ENCODE assay signal across 9 cellular contexts in the genomic region with DNA sequence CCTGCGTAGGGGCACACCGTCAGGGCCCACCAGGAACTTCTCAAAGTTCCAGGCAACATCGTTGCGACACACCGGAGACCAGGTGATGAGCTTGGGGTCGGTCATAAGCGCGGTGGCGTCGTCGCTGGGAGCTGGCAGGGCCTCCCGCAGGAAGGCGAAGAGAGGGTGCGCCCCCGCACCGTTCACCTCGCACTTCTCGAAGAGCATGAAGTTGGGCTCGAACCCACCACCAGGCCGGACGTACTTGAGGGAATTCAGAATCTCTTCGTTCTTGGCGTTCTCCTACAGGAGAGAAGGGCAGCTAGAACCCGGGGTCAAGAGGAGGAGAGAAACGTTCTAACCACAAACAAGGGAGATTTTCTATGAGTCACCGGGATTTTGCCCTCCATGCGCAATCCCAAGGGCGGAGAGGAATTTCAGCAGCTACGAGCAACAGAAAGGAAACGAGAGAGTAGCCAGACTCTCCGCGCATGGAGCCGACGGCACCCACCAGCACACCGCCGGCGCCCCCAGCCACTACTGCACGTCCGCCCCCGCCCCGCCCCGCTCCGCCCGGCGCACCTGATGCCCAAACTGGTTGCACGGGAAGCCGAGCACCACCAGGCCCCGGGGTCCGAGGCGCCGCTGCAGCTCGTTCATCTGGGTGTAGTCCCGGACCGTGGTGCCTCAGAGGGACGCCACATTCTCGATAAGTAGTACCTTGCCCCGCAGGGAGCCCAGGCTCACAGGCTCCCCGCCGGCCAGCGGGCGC. TPM values are rescaled to one million over a fixed set of nuclear protein-coding genes. Genes with fewer than 3 reads are reported as not detected.
A peak's percentile ranks its signal among the peaks of the same experiment; 100 is the strongest.
DNase-seq lines count a peak whose midpoint lies in the region; ATAC-seq, FAIRE-seq and TF ChIP-seq lines count a peak whose summit lies in the region.
"Had no signal": no experiment of that assay in that cellular context is flagged by ENCODE, and none has a peak within 500 bp of the region (broad histone marks: within the 10 kb centered on the region; RNA-seq: fewer than 3 reads in every experiment).

No MANE protein-coding gene starts in this region.

- intact Hi-C loops in kidney (cut with DNase I): no loop called here

- peak; percentile 20 for ATAC-seq in HG03432 (IDR thresholded peaks at IDR 0.05; ENCODE audit: unreplicated experiment)

- no peak for FAIRE-seq in kidney (lab: Jason Lieb, UNC)
- FAIRE-seq: G401.6 had no signal

- peaks cover 9 to 19% of the 10 kb centered on the region in 2 donors for H3K4me1 ChIP-seq in kidney (ENCODE audit: control insufficient read depth in 1 of 2, insufficient read depth in 1 of 2, low read depth in 1 of 2, low read length in 2 of 2)

- DNase-seq in NCI-H1092 treated with DMSO at 0.1 percent for 48 hours (lab: John Stamatoyannopoulos, UW): peak; percentile 12
- DNase-seq in NCI-H1092 (lab: John Stamatoyannopoulos, UW): no peak
- DNase-seq in WERI-Rb-1: no peak
- DNase-seq in cardiac fibroblast (ENCODE audit: low read depth in 2 of 2): peak; percentile 91 to 95
- DNase-seq in kidney: peak; percentile 89
- peak; percentile 25 to 43 for DNase-seq in stimulated activated CD4-positive, alpha-beta T cell treated with anti-CD3 and anti-CD28 coated beads, Interleukin-15, amount 100 ng/mL, for 48 hours (ENCODE audit: low read depth in 2 of 2)
- no peak for DNase-seq in hippocampal formation (lab: John Stamatoyannopoulos, UW)

- H3K27ac ChIP-seq in WERI-Rb-1 (peak overlapping the region; percentile 99), kidney (ENCODE audit: low read depth in 2 of 2, low read length in 2 of 2) (peak overlapping the region; percentile 87 to 89)

- H3K27me3 ChIP-seq in WERI-Rb-1 (ENCODE audit: insufficient read depth, low read depth, severe bottlenecking): no peaks in the 10 kb centered on the region

- H3K9me3 ChIP-seq in WERI-Rb-1 (ENCODE audit: severe bottlenecking) (no peaks in the 10 kb centered on the region), kidney (ENCODE audit: control insufficient read depth in 1 of 2, low read length in 2 of 2) (no peaks in the 10 kb centered on the region)

- H3K9ac ChIP-seq in kidney (ENCODE audit: low read length in 2 of 2): peak overlapping the region; percentile 87 to 92

- H3K4me3 ChIP-seq in WERI-Rb-1 (ENCODE audit: low read depth, low read length) (peak overlapping the region; percentile 80), cardiac fibroblast (replicated peaks in 1 of 2; ENCODE audit: low read depth in 2 of 2, low read length in 2 of 2) (peak overlapping the region; percentile 64 to 67), kidney (ENCODE audit: low read length in 2 of 2) (peak overlapping the region; percentile 90 to 98)

- H3K36me3 ChIP-seq in WERI-Rb-1 (peaks cover 65% of the 10 kb centered on the region), kidney (ENCODE audit: control insufficient read depth in 1 of 2, insufficient read depth in 2 of 2, low read length in 2 of 2) (peaks cover 4 to 31% of the 10 kb centered on the region in 2 donors)

- TF ChIP-seq CTCF in WERI-Rb-1 (IDR thresholded peaks at IDR 0.05; ENCODE audit: low read depth, low read length): no peak
- no peak for TF ChIP-seq CTCF in cardiac fibroblast (IDR thresholded peaks at IDR 0.05; ENCODE audit: low read depth, low read length)
- TF ChIP-seq CTCF in kidney (IDR thresholded peaks at IDR 0.05; ENCODE audit: borderline replicate concordance, extremely low read depth, insufficient read depth): no peak

RNA-seq across cellular contexts. Expression of gene GPX1, which starts 0.5 kb away (rescaled TPM):
- 375 TPM for total RNA-seq in kidney
- 454 TPM for polyA plus RNA-seq in kidney (ENCODE audit: insufficient read depth, low read depth, low replicate concordance)

RNA-seq across cellular contexts. Expression of gene USP4, which starts 17.8 kb away (rescaled TPM):
- 72.5 TPM for total RNA-seq in kidney
- 28.5 TPM for polyA plus RNA-seq in kidney (ENCODE audit: insufficient read depth, low read depth, low replicate concordance)

RNA-seq across cellular contexts. Expression of gene RHOA, which starts 54.1 kb away (rescaled TPM):
- total RNA-seq in kidney: 709 TPM
- 345 TPM for polyA plus RNA-seq in kidney (ENCODE audit: insufficient read depth, low read depth, low replicate concordance)

RNA-seq across cellular contexts. Expression of gene TCTA, which starts 54.6 kb away (rescaled TPM):
- total RNA-seq in kidney: 76.7 TPM
- 83.2 TPM for polyA plus RNA-seq in kidney (ENCODE audit: insufficient read depth, low read depth, low replicate concordance)

Comparison
In these comparisons a context has a peak if more than half of its experiments do, and no peak if none do; other contexts are left out.
1. DNase-seq: peak in NCI-H1092 treated with DMSO at 0.1 percent for 48 hours (single experiment), cardiac fibroblast (2 of 2), kidney (single experiment) and stimulated activated CD4-positive, alpha-beta T cell treated with anti-CD3 and anti-CD28 coated beads, Interleukin-15, amount 100 ng/mL, for 48 hours (2 of 2); none in NCI-H1092 (single experiment), WERI-Rb-1 (single experiment) and hippocampal formation (0 of 2).
2. Peak in every context shown above with its lines, with median percentiles within 50 percentile points of each other: H3K4me3 ChIP-seq.